1 cellular context compared by ENCODE assay signal in the genomic region with DNA sequence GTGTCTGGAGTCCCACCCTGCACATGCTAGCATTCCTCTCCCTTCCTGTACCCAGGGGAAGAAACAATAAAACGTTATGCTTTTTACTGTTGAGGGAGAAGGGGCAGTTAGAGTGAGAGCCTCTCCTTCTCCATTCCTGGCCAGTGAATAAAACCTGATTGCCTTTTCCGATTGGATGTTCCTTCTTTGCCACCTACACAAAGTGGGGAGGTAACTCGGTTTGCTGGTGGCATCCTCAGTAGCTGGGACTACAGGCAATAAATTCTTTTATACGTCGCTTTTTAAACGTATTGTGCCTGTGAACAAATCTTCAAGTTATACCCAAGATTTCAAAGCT.
TF ChIP-seq lines count a peak whose summit lies in the region.

No MANE protein-coding gene starts in this region.

TF ChIP-seq in GM12878, 131 proteins besides CTCF, POLR2A, EP300 and RAD21:
- no peak for TF ChIP-seq NR2C2 (IDR thresholded peaks at IDR 0.05; ENCODE audit: borderline replicate concordance, control insufficient read depth, insufficient read length, low read depth)
- TF ChIP-seq YBX1 (IDR thresholded peaks at IDR 0.05), result no peak
- no peak for TF ChIP-seq TARDBP (IDR thresholded peaks at IDR 0.05; ENCODE audit: borderline replicate concordance)
- TF ChIP-seq, protein P1, sequence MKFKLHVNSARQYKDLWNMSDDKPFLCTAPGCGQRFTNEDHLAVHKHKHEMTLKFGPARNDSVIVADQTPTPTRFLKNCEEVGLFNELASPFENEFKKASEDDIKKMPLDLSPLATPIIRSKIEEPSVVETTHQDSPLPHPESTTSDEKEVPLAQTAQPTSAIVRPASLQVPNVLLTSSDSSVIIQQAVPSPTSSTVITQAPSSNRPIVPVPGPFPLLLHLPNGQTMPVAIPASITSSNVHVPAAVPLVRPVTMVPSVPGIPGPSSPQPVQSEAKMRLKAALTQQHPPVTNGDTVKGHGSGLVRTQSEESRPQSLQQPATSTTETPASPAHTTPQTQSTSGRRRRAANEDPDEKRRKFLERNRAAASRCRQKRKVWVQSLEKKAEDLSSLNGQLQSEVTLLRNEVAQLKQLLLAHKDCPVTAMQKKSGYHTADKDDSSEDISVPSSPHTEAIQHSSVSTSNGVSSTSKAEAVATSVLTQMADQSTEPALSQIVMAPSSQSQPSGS (IDR thresholded peaks at IDR 0.05; ENCODE audit: low read length), result no peak
- TF ChIP-seq TCF12 (IDR thresholded peaks at IDR 0.05; ENCODE audit: low read depth, low read length), result no peak
